8 cellular contexts compared by ENCODE assay signal in genomic region chr11:2929880-2930704, GRCh38. TPM values are rescaled to one million over a fixed set of nuclear protein-coding genes. Genes with fewer than 3 reads are reported as not detected.
DNase-seq lines count a peak whose midpoint lies in the region; FAIRE-seq and TF ChIP-seq lines count a peak whose summit lies in the region.

No MANE protein-coding gene starts in this region.

- no peaks in the 10 kb centered on the region for H3K79me2 ChIP-seq in OCI-LY7 (ENCODE audit: insufficient read depth, low read depth, low read length)

- H3K9me2 ChIP-seq in OCI-LY7 (ENCODE audit: insufficient read depth, low read length), result no peaks in the 10 kb centered on the region

- DNase-seq in EL, result peak; percentile 76
- DNase-seq in OCI-LY7 (ENCODE audit: low spot score), result no peak
- DNase-seq in astrocyte of the spinal cord (ENCODE audit: low read depth, low spot score), result peak; percentile 76
- peak; percentile 83 for DNase-seq in kidney
- DNase-seq in stimulated activated CD8-positive, alpha-beta memory T cell treated with anti-CD3 and anti-CD28 coated beads, Interleukin-7, amount 100 ng/mL, for 48 hours (ENCODE audit: extremely low read depth in 1 of 2, low read depth in 1 of 2), result peak; percentile 16 to 34
- no peak for DNase-seq in pons (ENCODE audit: low spot score)
- no peak for DNase-seq in mesenteric fat pad (ENCODE audit: low spot score)

- H3K27ac ChIP-seq in HEK293 (ENCODE audit: extremely low read depth, low read depth, low read length) (no peak overlapping the region), OCI-LY7 (ENCODE audit: low read depth, low read length, poor library complexity, severe bottlenecking) (no peak overlapping the region), kidney (ENCODE audit: low read depth in 2 of 2, low read length in 2 of 2) (peak overlapping the region in 1 of 2 donors; percentile 41)

- intact Hi-C loops in OCI-LY7 (cut with micrococcal nuclease; ENCODE audit: unreplicated experiment) (loop anchor here (2.0 kb wide), 1 partner anchor 161 kb away; no protein-coding TSS in a partner anchor), kidney (cut with DNase I) (no loop called here)

- in situ Hi-C loops in astrocyte of the spinal cord (cut with HindIII; ENCODE audit: low sequenced_read_pairs), result no loop called here

- H3K4me2 ChIP-seq in OCI-LY7 (ENCODE audit: low read length), result peak overlapping the region; percentile 33

- POLR2A ChIA-PET in HEK293 (lab: Yijun Ruan, JAX) (interaction anchor here (0.6 to 2.3 kb wide), 22 partner anchors 10 to 399 kb away, joined by 3 to 22 read pairs (median 4); partner anchors contain the start of genes CDKN1C and NAP1L4), OCI-LY7 (lab: Charles Lee) (no interaction called here)

- no peaks in the 10 kb centered on the region for H4K20me1 ChIP-seq in OCI-LY7 (ENCODE audit: insufficient read depth, low read length)

- H3K9me3 ChIP-seq in HEK293 (ENCODE audit: control insufficient read depth, insufficient read depth, low read depth, low read length) (no peaks in the 10 kb centered on the region), OCI-LY7 (ENCODE audit: low read length) (no peaks in the 10 kb centered on the region), kidney (ENCODE audit: control insufficient read depth in 1 of 2, low read length in 2 of 2) (no peaks in the 10 kb centered on the region)

- CTCF ChIA-PET in HEK293 (lab: Yijun Ruan, JAX), result interaction anchor here (0.6 to 3.7 kb wide), 24 partner anchors 9 to 917 kb away, joined by 3 to 25 read pairs (median 4); no protein-coding TSS in a partner anchor
- CTCF ChIA-PET in OCI-LY7 (lab: Charles Lee; ENCODE audit: unreplicated experiment), result no interaction called here

- no peak overlapping the region for H2AFZ ChIP-seq in OCI-LY7 (ENCODE audit: low read length)

- H3K4me3 ChIP-seq in HEK293 (ENCODE audit: low read depth, low read length) (peak overlapping the region; percentile 33), OCI-LY7 (ENCODE audit: low read depth, low read length, poor library complexity, severe bottlenecking) (no peak overlapping the region), astrocyte of the spinal cord (ENCODE audit: low read depth, low read length) (peak overlapping the region; percentile 41), kidney (ENCODE audit: low read length in 2 of 2) (peak overlapping the region; percentile 36 to 40)

- H3K9ac ChIP-seq in kidney (ENCODE audit: low read length in 2 of 2), result peak overlapping the region; percentile 43 to 55

- TF ChIP-seq CTCF in HEK293 (tag by site-specific recombination; IDR thresholded peaks at IDR 0.05) (no peak), OCI-LY7 (conservative IDR thresholded peaks at IDR 0.05; ENCODE audit: low read length) (no peak; the same call in 1 of the 2 replicates), astrocyte of the spinal cord (IDR thresholded peaks at IDR 0.05; ENCODE audit: low read depth, low read length) (peak; percentile 40), kidney (IDR thresholded peaks at IDR 0.05; ENCODE audit: borderline replicate concordance, extremely low read depth, insufficient read depth) (peak; percentile 33)

- no peak for FAIRE-seq in kidney (lab: Jason Lieb, UNC)

- BruUV-seq in OCI-LY7 (replicated peaks; lab: Mats Ljungman, UMichigan), result no TSS peak

- H3K4me1 ChIP-seq in HEK293 (ENCODE audit: control insufficient read depth, insufficient read depth, low read length) (no peaks in the 10 kb centered on the region), OCI-LY7 (ENCODE audit: insufficient read depth, low read length, poor library complexity, severe bottlenecking) (no peaks in the 10 kb centered on the region), kidney (ENCODE audit: control insufficient read depth in 1 of 2, insufficient read depth in 1 of 2, low read depth in 1 of 2, low read length in 2 of 2) (peaks cover 3 to 11% of the 10 kb centered on the region in 2 donors)

- no peaks in the 10 kb centered on the region for H3K36me3 ChIP-seq in HEK293 (ENCODE audit: control insufficient read depth in 2 of 2, insufficient read depth in 1 of 2, low read length in 2 of 2)
- no peaks in the 10 kb centered on the region for H3K36me3 ChIP-seq in OCI-LY7 (ENCODE audit: insufficient read depth, low read length)
- no peaks in the 10 kb centered on the region for H3K36me3 ChIP-seq in kidney (ENCODE audit: control insufficient read depth in 1 of 2, insufficient read depth in 2 of 2, low read length in 2 of 2)

TF ChIP-seq in HEK293, 187 proteins besides CTCF, POLR2A, EP300 and RAD21 (continues in another document):
- TF ChIP-seq SCRT1 (tag by site-specific recombination; IDR thresholded peaks at IDR 0.05; ENCODE audit: borderline replicate concordance) (no peak), ZNF423 (tag by site-specific recombination; IDR thresholded peaks at IDR 0.05) (no peak; the same call in 1 of the 2 replicates), ZNF174 (tag by site-specific recombination; IDR thresholded peaks at IDR 0.05) (no peak), SP3 (tag by site-specific recombination; IDR thresholded peaks at IDR 0.05) (0 out of 2 replicates have a peak, but pooled peaks have one; percentile 14), ZNF121 (tag by site-specific recombination; IDR thresholded peaks at IDR 0.05) (no peak), ZNF26 (tag by site-specific recombination; IDR thresholded peaks at IDR 0.05) (no peak), ZIC2 (tag by site-specific recombination; IDR thresholded peaks at IDR 0.05) (peak; percentile 50), ZBTB1 (tag by site-specific recombination; IDR thresholded peaks at IDR 0.05) (no peak), MYNN (tag by site-specific recombination; IDR thresholded peaks at IDR 0.05; ENCODE audit: borderline replicate concordance) (no peak), ZNF830 (tag by site-specific recombination; IDR thresholded peaks at IDR 0.05; ENCODE audit: low read depth) (no peak), ZNF398 (tag by site-specific recombination; IDR thresholded peaks at IDR 0.05) (peak; percentile 33; the same call in 1 of the 2 replicates), ZNF37A (tag by site-specific recombination; IDR thresholded peaks at IDR 0.05) (no peak), WT1 (tag by site-specific recombination; IDR thresholded peaks at IDR 0.05) (peak; percentile 59), TRIM28 (IDR thresholded peaks at IDR 0.05; ENCODE audit: borderline replicate concordance, low read length) (no peak), KLF10 (tag by site-specific recombination; IDR thresholded peaks at IDR 0.05) (no peak), ZNF521 (tag by site-specific recombination; IDR thresholded peaks at IDR 0.05) (no peak), ZNF155 (tag by site-specific recombination; IDR thresholded peaks at IDR 0.05) (no peak), ZNF645 (tag by site-specific recombination; IDR thresholded peaks at IDR 0.05) (no peak), ZNF549 (tag by site-specific recombination; IDR thresholded peaks at IDR 0.05) (no peak)

RNA-seq across cellular contexts. Expression of gene PHLDA2, which starts 0.9 kb away (rescaled TPM):
- 0.16 and 1.0 TPM in 2 replicates for total RNA-seq in OCI-LY7 (2014; rRNA removed; shearing (Covaris generic))
- total RNA-seq in OCI-LY7 (2022) (0.34 and 0.50 TPM in 2 replicates), kidney (19.7 TPM), mesenteric fat pad (6.8 TPM)
- polyA plus RNA-seq in kidney (ENCODE audit: insufficient read depth, low read depth, low replicate concordance), result 9.0 TPM

RNA-seq across cellular contexts. Expression of gene CDKN1C, which starts 44.5 kb away (rescaled TPM):
- 0.13 TPM in 1 of 2 replicates, not detected in the other for total RNA-seq in OCI-LY7 (2014; rRNA removed; shearing (Covaris generic))
- total RNA-seq in OCI-LY7 (2022) (0.55 and 0.59 TPM in 2 replicates), kidney (54.8 TPM), mesenteric fat pad (252 TPM)
- polyA plus RNA-seq in kidney (ENCODE audit: insufficient read depth, low read depth, low replicate concordance), result 192 TPM

Comparison
In these comparisons a context has a peak if more than half of its experiments do, and no peak if none do; other contexts are left out.
1. DNase-seq: peak in EL (single experiment), astrocyte of the spinal cord (single experiment), kidney (single experiment) and stimulated activated CD8-positive, alpha-beta memory T cell treated with anti-CD3 and anti-CD28 coated beads, Interleukin-7, amount 100 ng/mL, for 48 hours (2 of 2); none in OCI-LY7 (single experiment), pons (single experiment) and mesenteric fat pad (single experiment).
2. CTCF ChIP-seq: peak in astrocyte of the spinal cord (single experiment) and kidney (single experiment); none in HEK293 (single experiment) and OCI-LY7 (single experiment).
3. RNA of gene CDKN1C, which starts 44.5 kb away (total RNA-seq): 252 TPM in mesenteric fat pad (single experiment) and 54.8 TPM in kidney (single experiment); 0.13 to 0.59 TPM in OCI-LY7; every median in the first group is over 10 times any median in the second.